29 cellular contexts compared by ENCODE assay signal in genomic region chr7:118158766-118159165, GRCh38. TPM values are rescaled to one million over a fixed set of nuclear protein-coding genes. Genes with fewer than 3 reads are reported as not detected.
DNase-seq lines count a peak whose midpoint lies in the region; ATAC-seq and TF ChIP-seq lines count a peak whose summit lies in the region.
"Had no signal": no experiment of that assay in that cellular context is flagged by ENCODE, and none has a peak within 500 bp of the region (broad histone marks: within the 10 kb centered on the region; RNA-seq: fewer than 3 reads in every experiment).

No MANE protein-coding gene starts in this region.

- H2AFZ ChIP-seq in neuronal stem cell (ENCODE audit: low read length): no peak overlapping the region

- no peak overlapping the region for H3K27ac ChIP-seq in neuronal stem cell (replicated peaks; ENCODE audit: low read length)
- H3K27ac ChIP-seq: breast epithelium, lower lobe of right lung, pancreas, spleen, upper lobe of left lung had no signal

- no peaks in the 10 kb centered on the region for H3K4me1 ChIP-seq in neuronal stem cell (ENCODE audit: control insufficient read depth in 2 of 2, insufficient read depth in 1 of 2, low read depth in 1 of 2, low read length in 2 of 2)
- H3K4me1 ChIP-seq: breast epithelium, lower lobe of right lung, pancreas, spleen, upper lobe of left lung had no signal

- no peak overlapping the region for H2BK15ac ChIP-seq in neuronal stem cell (ENCODE audit: low read length)

- no peak overlapping the region for H2BK120ac ChIP-seq in neuronal stem cell (ENCODE audit: low read depth, low read length)

- no peaks in the 10 kb centered on the region for H3K79me1 ChIP-seq in neuronal stem cell (ENCODE audit: low read depth, low read length)

- no peak for TF ChIP-seq CTCF in astrocyte of the spinal cord (IDR thresholded peaks at IDR 0.05; ENCODE audit: low read depth, low read length)

- H2AK5ac ChIP-seq in neuronal stem cell (ENCODE audit: low read depth, low read length): no peak overlapping the region

- no peak overlapping the region for H3K4ac ChIP-seq in neuronal stem cell (ENCODE audit: low read length)

- no peak overlapping the region for H3K4me2 ChIP-seq in neuronal stem cell (ENCODE audit: insufficient read depth, low read length, poor library complexity, severe bottlenecking)

- no peak overlapping the region for H3K23ac ChIP-seq in neuronal stem cell (ENCODE audit: low read depth, low read length, poor library complexity)

- H3K9me3 ChIP-seq in neuronal stem cell (replicated peaks in 1 of 2; ENCODE audit: control insufficient read depth in 2 of 2, insufficient read depth in 1 of 2, low read depth in 1 of 2, low read length in 2 of 2): peaks cover 0 to 15% of the 10 kb centered on the region in 2 donors
- H3K9me3 ChIP-seq: breast epithelium, lower lobe of right lung, pancreas, upper lobe of left lung had no signal

- H4K8ac ChIP-seq in neuronal stem cell (ENCODE audit: low read depth, low read length): no peak overlapping the region

- H3K27me3 ChIP-seq in neuronal stem cell (ENCODE audit: control insufficient read depth in 3 of 3, insufficient read depth in 3 of 3, low read depth in 1 of 3, low read length in 3 of 3): no peaks in the 10 kb centered on the region
- H3K27me3 ChIP-seq: breast epithelium, pancreas, spleen, upper lobe of left lung had no signal

- peak; percentile 8 for DNase-seq in NCI-H748 (lab: John Stamatoyannopoulos, UW; ENCODE audit: unreplicated experiment)
- DNase-seq in NCI-H748 treated with DMSO at 0.1 percent for 48 hours (lab: John Stamatoyannopoulos, UW): no peak
- DNase-seq in KBM-7: peak; percentile 22
- DNase-seq in astrocyte of the spinal cord (ENCODE audit: low read depth, low spot score): peak; percentile 8
- peak; percentile 24 for DNase-seq in neuronal stem cell (ENCODE audit: low spot score)
- DNase-seq in AG20443 (ENCODE audit: low spot score): no peak
- DNase-seq: activated CD4-positive, CD25-positive, alpha-beta regulatory T cell; activated CD8-positive, alpha-beta memory T cell treated with anti-CD3 and anti-CD28 coated beads, Interleukin-2, amount 10 ng/mL, durations not matched to agents 7 days and 5 days; activated naive CD4-positive, alpha-beta T cell; activated T-cell treated with anti-CD3 and anti-CD28 coated beads, Interleukin-2, amount 50 U/mL, for 48 hours; Calu3; effector CD4-positive, alpha-beta T cell; head of caudate nucleus; lower lobe of right lung; MM.1S; mucosa of descending colon; NCI-H146; NCI-H2171 treated with DMSO at 0.1 percent for 48 hours; NCI-H526; nephron progenitor cell; pancreas; right cardiac atrium; spleen; substantia nigra; T-helper 1 cell; upper lobe of left lung had no signal

- no peak overlapping the region for H2BK12ac ChIP-seq in neuronal stem cell (ENCODE audit: low read length)

- H3K18ac ChIP-seq in neuronal stem cell (ENCODE audit: low read length): no peak overlapping the region

- H4K91ac ChIP-seq in neuronal stem cell (ENCODE audit: low read depth, low read length, poor library complexity): no peak overlapping the region

- in situ Hi-C loops in KBM-7 (cut with MboI; ENCODE audit: low pct_unique_long_range_greater_than_20kb, low sequenced_read_pairs): no loop called here
- in situ Hi-C loops in astrocyte of the spinal cord (cut with HindIII; ENCODE audit: low sequenced_read_pairs): no loop called here

- H3K4me3 ChIP-seq in astrocyte of the spinal cord (ENCODE audit: low read depth, low read length): no peak overlapping the region
- no peak overlapping the region for H3K4me3 ChIP-seq in neuronal stem cell (ENCODE audit: low read length in 2 of 2)
- H3K4me3 ChIP-seq: breast epithelium, lower lobe of right lung, mucosa of descending colon, pancreas, spleen, upper lobe of left lung had no signal

- no peak for ATAC-seq in HG03439 (IDR thresholded peaks at IDR 0.05; ENCODE audit: unreplicated experiment)
- ATAC-seq: activated CD8-positive, alpha-beta memory T cell treated with anti-CD3 and anti-CD28 coated beads, Interleukin-2, amount 10 ng/mL, durations not matched to agents 7 days and 5 days; lower lobe of right lung; mucosa of descending colon; pancreas; right cardiac atrium; stimulated activated effector memory CD8-positive, alpha-beta T cell treated with anti-CD3 and anti-CD28 coated beads, Interleukin-12 subunit alpha, Interleukin-12 subunit beta, amount 100 ng/mL, for 72 hours had no signal

- H3K9ac ChIP-seq in neuronal stem cell (ENCODE audit: low read depth, low read length, poor library complexity): no peak overlapping the region

- no peak overlapping the region for H2BK5ac ChIP-seq in neuronal stem cell (ENCODE audit: low read length)

- H3K14ac ChIP-seq in neuronal stem cell (ENCODE audit: low read length): no peak overlapping the region

- H3K36me3 ChIP-seq in neuronal stem cell (replicated peaks in 1 of 2; ENCODE audit: control insufficient read depth in 2 of 2, insufficient read depth in 2 of 2, low read length in 2 of 2): no peaks in the 10 kb centered on the region
- H3K36me3 ChIP-seq: breast epithelium, lower lobe of right lung, pancreas, spleen, upper lobe of left lung had no signal

RNA-seq across cellular contexts. Expression of gene LSM8, which starts 25.2 kb away (rescaled TPM):
- polyA plus RNA-seq in neuronal stem cell (2013, experiment 1 of 2): 53.9 TPM
- 57.6 TPM for polyA plus RNA-seq in neuronal stem cell (2013, experiment 2 of 2)

Comparison
In these comparisons a context has a peak if more than half of its experiments do, and no peak if none do; other contexts are left out.
1. DNase-seq: peak in NCI-H748 (single experiment), KBM-7 (single experiment), astrocyte of the spinal cord (single experiment) and neuronal stem cell (single experiment); none in NCI-H748 treated with DMSO at 0.1 percent for 48 hours (single experiment) and AG20443 (single experiment).